25 cellular contexts compared by ENCODE assay signal in genomic region chr1:112092656-112093371, GRCh38.
DNase-seq lines count a peak whose midpoint lies in the region; ATAC-seq and TF ChIP-seq lines count a peak whose summit lies in the region.
"Had no signal": no experiment of that assay in that cellular context is flagged by ENCODE, and none has a peak within 500 bp of the region (broad histone marks: within the 10 kb centered on the region; RNA-seq: fewer than 3 reads in every experiment).

No MANE protein-coding gene starts in this region.

- no peak overlapping the region for H3K23ac ChIP-seq in mesendoderm (ENCODE audit: low read length)

- no peaks in the 10 kb centered on the region for H3K79me2 ChIP-seq in mesendoderm (ENCODE audit: control insufficient read depth, insufficient read depth, low read length)

- no peak for DNase-seq in AG04450 (ENCODE audit: low read depth, low spot score)
- peak; percentile 66 for DNase-seq in endodermal cell
- peak; percentile 58 for DNase-seq in mesendoderm
- no peak for DNase-seq in thyroid gland
- no peak for DNase-seq in AG08395 (ENCODE audit: low spot score)
- DNase-seq: CD4-positive, alpha-beta memory T cell; COR-L47; DMS 273 treated with DMSO at 0.1 percent for 48 hours; DMS79 treated with DMSO at 0.1 percent for 48 hours; GM23248; NCI-H1048; NCI-H1417; NCI-H1694 treated with DMSO at 0.1 percent for 48 hours; NCI-H2081; NCI-H2227 treated with DMSO at 0.1 percent for 48 hours; NCI-H526 treated with DMSO at 0.1 percent for 48 hours; SHP77 had no signal

- POLR2A ChIA-PET in AG04450 (lab: Yijun Ruan, JAX): no interaction called here

- intact Hi-C loops in thyroid gland (cut with DNase I): no loop called here

- TF ChIP-seq CTCF in AG04450 (IDR thresholded peaks at IDR 0.05; ENCODE audit: low read depth, low read length): no peak
- TF ChIP-seq CTCF in endodermal cell (conservative IDR thresholded peaks at IDR 0.05): no peak
- TF ChIP-seq CTCF in thyroid gland (IDR thresholded peaks at IDR 0.05): no peak

- TF ChIP-seq POLR2A in thyroid gland (IDR thresholded peaks at IDR 0.05): no peak

- H3K4me3 ChIP-seq in AG04450 (ENCODE audit: low read depth, low read length): no peak overlapping the region
- H3K4me3 ChIP-seq in HUES6 (ENCODE audit: low read depth, low read length): peak overlapping the region; percentile 15; the same call in 1 of the 2 replicates
- H3K4me3 ChIP-seq in endodermal cell (ENCODE audit: low read length): no peak overlapping the region
- no peak overlapping the region for H3K4me3 ChIP-seq in mesendoderm (ENCODE audit: low read length)
- H3K4me3 ChIP-seq in thyroid gland (replicated peaks in 1 of 3): no peak overlapping the region
- H3K4me3 ChIP-seq: BLaER1, GM23248 had no signal

- H3K9ac ChIP-seq in HUES6 (ENCODE audit: low read length) (no peak overlapping the region), endodermal cell (ENCODE audit: extremely low read depth, low read length, poor library complexity, severe bottlenecking) (no peak overlapping the region), mesendoderm (ENCODE audit: low read length) (no peak overlapping the region)
- H3K9ac ChIP-seq: BLaER1, GM23248 had no signal

- no peak overlapping the region for H3K27ac Mint-ChIP-seq in endodermal cell
- H3K27ac Mint-ChIP-seq: CD4-positive, alpha-beta memory T cell had no signal

- H3K9me3 ChIP-seq in AG04450 (ENCODE audit: control insufficient read depth, insufficient read depth, low read length) (no peaks in the 10 kb centered on the region), HUES6 (ENCODE audit: control insufficient read depth, insufficient read depth, low read depth, low read length) (no peaks in the 10 kb centered on the region), endodermal cell (ENCODE audit: control insufficient read depth, low read length) (no peaks in the 10 kb centered on the region), thyroid gland (no peaks in the 10 kb centered on the region)
- H3K9me3 ChIP-seq: BLaER1 had no signal

- no peak overlapping the region for H3K56ac ChIP-seq in mesendoderm (ENCODE audit: low read length)

- H4K5ac ChIP-seq in mesendoderm (ENCODE audit: low read length): no peak overlapping the region

- no peak overlapping the region for H2BK15ac ChIP-seq in mesendoderm (replicated peaks; ENCODE audit: low read depth)

- no peak overlapping the region for H3K18ac ChIP-seq in mesendoderm (ENCODE audit: low read length)

- H3K27ac ChIP-seq in AG04450 (ENCODE audit: low read depth, low read length) (peak overlapping the region; percentile 21), HUES6 (ENCODE audit: low read depth, low read length) (no peak overlapping the region), endodermal cell (ENCODE audit: low read depth, low read length) (no peak overlapping the region), mesendoderm (ENCODE audit: low read depth, low read length) (peak overlapping the region; percentile 49), thyroid gland (no peak overlapping the region)
- H3K27ac ChIP-seq: 22Rv1, BLaER1, GM23248, RWPE1 had no signal

- no peak overlapping the region for H4K8ac ChIP-seq in mesendoderm (ENCODE audit: low read depth, low read length)

- CTCF ChIA-PET in AG04450 (lab: Charles Lee): no interaction called here

- peaks cover 15% of the 10 kb centered on the region for H3K4me1 ChIP-seq in HUES6 (ENCODE audit: control insufficient read depth, insufficient read depth, low read length)
- no peaks in the 10 kb centered on the region for H3K4me1 ChIP-seq in endodermal cell (ENCODE audit: control insufficient read depth, insufficient read depth, low read length)
- no peaks in the 10 kb centered on the region for H3K4me1 ChIP-seq in mesendoderm (ENCODE audit: control insufficient read depth, low read depth, low read length)
- H3K4me1 ChIP-seq in thyroid gland: no peaks in the 10 kb centered on the region
- H3K4me1 ChIP-seq: BLaER1 had no signal

- no peak overlapping the region for H2AK5ac ChIP-seq in mesendoderm (ENCODE audit: low read length)

- H3K27me3 Mint-ChIP-seq in endodermal cell (ENCODE audit: insufficient read depth): peaks cover 26% of the 10 kb centered on the region

- WGBS in endodermal cell (ENCODE audit: insufficient coverage in 1 of 2, insufficient read length in 1 of 2), 2 experiments: 23 to 51% methylated on average over 2 to 7 of the region's 7 CpGs
- WGBS in mesendoderm (ENCODE audit: extremely low coverage, insufficient coverage, low lambda C conversion rate): no CpG with 5 or more reads among the region's 7 CpGs
- WGBS in thyroid gland, 2 donors: 13 to 16% methylated on average over 7 of the region's 7 CpGs

- no peak overlapping the region for H2BK120ac ChIP-seq in mesendoderm (ENCODE audit: low read depth, low read length)

- H3K4me2 ChIP-seq in mesendoderm (ENCODE audit: low read length): no peak overlapping the region
- H3K4me2 ChIP-seq: BLaER1 had no signal

- H3K36me3 Mint-ChIP-seq in endodermal cell (ENCODE audit: low read depth): no peaks in the 10 kb centered on the region
- H3K36me3 Mint-ChIP-seq: CD4-positive, alpha-beta memory T cell had no signal

- no peak overlapping the region for H2BK5ac ChIP-seq in mesendoderm (ENCODE audit: low read length)

- H3K4me3 Mint-ChIP-seq in endodermal cell: no peak overlapping the region
- H3K4me3 Mint-ChIP-seq: CD4-positive, alpha-beta memory T cell had no signal

- H3K9me3 Mint-ChIP-seq in endodermal cell: peaks cover 2% of the 10 kb centered on the region

- no peak overlapping the region for H3K4ac ChIP-seq in mesendoderm (ENCODE audit: low read depth, low read length)

- ATAC-seq in GM21360 (IDR thresholded peaks at IDR 0.05; ENCODE audit: unreplicated experiment): no peak
- no peak for ATAC-seq in GM19324 (IDR thresholded peaks at IDR 0.05; ENCODE audit: low FRiP score, unreplicated experiment)
- ATAC-seq: HCT116, Panc1 had no signal

- H3K4me1 Mint-ChIP-seq in endodermal cell: peaks cover 29% of the 10 kb centered on the region

- H3K79me1 ChIP-seq in mesendoderm (ENCODE audit: low read length): no peaks in the 10 kb centered on the region

- no peaks in the 10 kb centered on the region for H3K27me3 ChIP-seq in AG04450 (ENCODE audit: control insufficient read depth, insufficient read depth, low read length)
- peaks cover 5% of the 10 kb centered on the region; the same call in 1 of the 2 replicates for H3K27me3 ChIP-seq in HUES6 (ENCODE audit: control insufficient read depth, insufficient read depth, low read length)
- no peaks in the 10 kb centered on the region for H3K27me3 ChIP-seq in endodermal cell (ENCODE audit: control insufficient read depth, insufficient read depth, low read length, poor library complexity, severe bottlenecking)
- no peaks in the 10 kb centered on the region for H3K27me3 ChIP-seq in mesendoderm (ENCODE audit: insufficient read depth, low read length, poor library complexity)
- H3K27me3 ChIP-seq in thyroid gland: no peaks in the 10 kb centered on the region
- H3K27me3 ChIP-seq: BLaER1 had no signal

- H3K36me3 ChIP-seq in HUES6 (ENCODE audit: control insufficient read depth, insufficient read depth, low read length) (no peaks in the 10 kb centered on the region), endodermal cell (ENCODE audit: control insufficient read depth, insufficient read depth, low read length) (no peaks in the 10 kb centered on the region), mesendoderm (ENCODE audit: control insufficient read depth, insufficient read depth, low read length) (no peaks in the 10 kb centered on the region), thyroid gland (no peaks in the 10 kb centered on the region)
- H3K36me3 ChIP-seq: BLaER1 had no signal

Comparison
In these comparisons a context has a peak if more than half of its experiments do, and no peak if none do; other contexts are left out.
1. DNase-seq: peak in endodermal cell (single experiment) and mesendoderm (single experiment); none in AG04450 (single experiment), thyroid gland (0 of 2) and AG08395 (single experiment).
2. H3K27ac ChIP-seq: peak in AG04450 (single experiment) and mesendoderm (single experiment); none in HUES6 (single experiment), endodermal cell (single experiment) and thyroid gland (0 of 3).